8 cellular contexts compared by ENCODE assay signal in the genomic region with DNA sequence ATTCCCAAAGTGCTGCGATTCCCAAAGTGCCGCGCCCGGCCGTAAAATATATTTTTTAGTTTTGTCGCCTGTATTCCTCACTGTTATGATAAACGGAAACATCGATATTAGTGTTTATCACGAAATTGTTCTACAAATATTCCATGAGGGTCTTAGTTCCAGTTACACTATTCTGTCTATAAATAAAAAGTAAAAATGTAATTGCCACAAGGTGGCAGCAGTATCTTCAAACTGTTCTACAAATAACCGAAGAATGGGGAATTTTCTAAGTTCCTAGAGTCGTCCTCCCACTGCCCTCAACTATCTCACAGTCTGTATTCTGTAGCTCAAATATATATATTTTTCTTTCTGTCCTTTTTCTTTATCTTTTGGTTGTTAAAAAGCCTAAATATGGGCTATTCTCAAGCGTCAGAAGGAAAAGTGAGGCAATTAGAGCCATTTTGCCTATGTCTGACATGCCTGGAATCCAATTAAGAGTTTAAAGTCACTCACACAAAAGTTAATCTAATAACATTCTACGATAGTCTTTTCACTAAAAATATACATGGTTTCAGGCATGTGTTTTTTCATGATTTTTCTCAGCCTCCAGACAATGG. TPM values are rescaled to one million over a fixed set of nuclear protein-coding genes. Genes with fewer than 3 reads are reported as not detected.
DNase-seq lines count a peak whose midpoint lies in the region; TF ChIP-seq lines count a peak whose summit lies in the region.

No MANE protein-coding gene starts in this region.

- no peaks in the 10 kb centered on the region for H3K27me3 ChIP-seq in vagina
- no peaks in the 10 kb centered on the region for H3K27me3 ChIP-seq in brain microvascular endothelial cell (replicated peaks)

- no peak overlapping the region for H3K27ac ChIP-seq in vagina
- no peak overlapping the region for H3K27ac ChIP-seq in brain microvascular endothelial cell

- no peak overlapping the region for H3K4me3 ChIP-seq in vagina
- H3K4me3 ChIP-seq in brain microvascular endothelial cell (ENCODE audit: low read depth, low read length), result no peak overlapping the region

- intact Hi-C loops in vagina (cut with DNase I), result no loop called here

- H3K9me3 ChIP-seq in vagina, result no peaks in the 10 kb centered on the region

- TF ChIP-seq POLR2A in vagina (IDR thresholded peaks at IDR 0.05), result no peak

- TF ChIP-seq CTCF in GM13976 (IDR thresholded peaks at IDR 0.05; ENCODE audit: borderline replicate concordance, control extremely low read depth, extremely low read depth, insufficient read depth, missing control alignments), result peak; percentile 15
- TF ChIP-seq CTCF in vagina (IDR thresholded peaks at IDR 0.05), result peak in 2 of 3 experiments; percentile 31 to 43
- no peak for TF ChIP-seq CTCF in brain microvascular endothelial cell (IDR thresholded peaks at IDR 0.05; ENCODE audit: low read depth, low read length, missing control alignments)

- DNase-seq in ACHN, result peak; percentile 54
- DNase-seq in GM13976 (ENCODE audit: low spot score), result peak; percentile 48
- DNase-seq in KBM-7, result peak; percentile 64
- DNase-seq in SK-MEL-5 (ENCODE audit: low read depth, low spot score), result peak; percentile 66
- peak; percentile 17 for DNase-seq in globus pallidus (ENCODE audit: low spot score)
- no peak for DNase-seq in vagina (ENCODE audit: extremely low spot score in 2 of 2)
- DNase-seq in NCI-H187 (lab: John Stamatoyannopoulos, UW), result no peak
- no peak for DNase-seq in brain microvascular endothelial cell

- in situ Hi-C loops in ACHN (cut with HindIII; ENCODE audit: low pct_ligation_motif_present, low pct_unique_long_range_greater_than_20kb, low sequenced_read_pairs), result no loop called here
- in situ Hi-C loops in GM13976 (cut with MboI; ENCODE audit: low sequenced_read_pairs, unreplicated experiment), result no loop called here
- in situ Hi-C loops in KBM-7 (cut with MboI; ENCODE audit: low pct_unique_long_range_greater_than_20kb, low sequenced_read_pairs), result no loop called here
- in situ Hi-C loops in SK-MEL-5 (cut with HindIII; ENCODE audit: low pct_unique_long_range_greater_than_20kb, low sequenced_read_pairs), result no loop called here
- in situ Hi-C loops in brain microvascular endothelial cell (cut with HindIII; ENCODE audit: low pct_ligation_motif_present, low sequenced_read_pairs), result no loop called here

- H3K36me3 ChIP-seq in vagina (no peaks in the 10 kb centered on the region), brain microvascular endothelial cell (replicated peaks) (no peaks in the 10 kb centered on the region)

- H3K4me1 ChIP-seq in vagina, result no peaks in the 10 kb centered on the region

RNA-seq across cellular contexts. Expression of a gene that starts 14.1 kb away (rescaled TPM):
- total RNA-seq in SK-MEL-5 (2014; rRNA removed; shearing (Covaris generic)), result not detected in 2 replicates
- not detected in 2 replicates for polyA plus RNA-seq in SK-MEL-5 (2015; cell fraction: cytosol; rRNA removed)
- not detected in 2 replicates for polyA plus RNA-seq in SK-MEL-5 (2015; cell fraction: nucleus; rRNA removed)
- total RNA-seq in vagina, result 19.6 TPM

RNA-seq across cellular contexts. Expression of a gene that starts 49.2 kb away (rescaled TPM):
- not detected in 2 replicates for total RNA-seq in SK-MEL-5 (2014; rRNA removed; shearing (Covaris generic))
- not detected in 2 replicates for polyA plus RNA-seq in SK-MEL-5 (2015; cell fraction: cytosol; rRNA removed)
- polyA plus RNA-seq in SK-MEL-5 (2015; cell fraction: nucleus; rRNA removed), result not detected in 2 replicates
- not detected for total RNA-seq in vagina

Comparison
In these comparisons a context has a peak if more than half of its experiments do, and no peak if none do; other contexts are left out.
1. DNase-seq: peak in ACHN (single experiment), GM13976 (single experiment), KBM-7 (single experiment), SK-MEL-5 (single experiment) and globus pallidus (single experiment); none in vagina (0 of 2), NCI-H187 (0 of 2) and brain microvascular endothelial cell (single experiment).
2. RNA of a gene that starts 14.1 kb away (total RNA-seq): 19.6 TPM in vagina (single experiment); not detected in SK-MEL-5; every median in the first group is over 10 times any median in the second.